ENCODE assay signal across 24 cellular contexts in the genomic region with DNA sequence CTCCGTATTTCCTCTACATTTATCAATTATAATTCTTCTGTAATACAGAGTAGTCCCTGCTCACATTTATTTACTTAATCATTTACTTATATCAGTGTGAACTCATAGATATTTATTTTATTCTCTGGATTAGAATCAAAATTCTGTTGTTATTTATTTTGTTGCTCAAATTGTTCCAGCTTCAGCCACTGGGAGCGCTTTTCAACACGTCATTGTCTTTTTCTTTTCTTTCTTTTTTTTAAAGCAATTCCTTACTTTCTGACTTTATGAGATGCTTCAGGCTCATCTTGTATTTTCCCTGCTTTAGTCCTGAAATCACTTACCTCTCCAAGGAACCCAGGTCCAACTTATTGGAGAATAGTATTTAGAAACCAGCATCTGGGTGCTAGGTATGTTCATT. TPM values are rescaled to one million over a fixed set of nuclear protein-coding genes. Genes with fewer than 3 reads are reported as not detected.
DNase-seq lines count a peak whose midpoint lies in the region; ATAC-seq and TF ChIP-seq lines count a peak whose summit lies in the region.
"Had no signal": no experiment of that assay in that cellular context is flagged by ENCODE, and none has a peak within 500 bp of the region (broad histone marks: within the 10 kb centered on the region; RNA-seq: fewer than 3 reads in every experiment).

No MANE protein-coding gene starts in this region.

- in situ Hi-C loops in GM13976 (cut with MboI; ENCODE audit: low sequenced_read_pairs, unreplicated experiment) = no loop called here

- no peak overlapping the region for H3K4me3 Mint-ChIP-seq in HFFc6
- H3K4me3 Mint-ChIP-seq: activated CD4-positive, alpha-beta T cell treated with anti-CD3 and anti-CD28 coated beads, Interleukin-2, amount 10 ng/mL, durations not matched to agents 24 days and 14 days; activated naive CD4-positive, alpha-beta T cell treated with anti-CD3 and anti-CD28 coated beads, Interleukin-2, amount 10 ng/mL, durations not matched to agents 7 days and 5 days; dendritic cell treated with granulocyte-macrophage colony-stimulating factor and Interleukin-4, amounts not matched to agents 40 ng/mL and 50 ng/mL, for 4 days; naive B cell; stimulated activated memory B cell treated with anti-CD40 and anti-IgM and Interleukin-4, amounts not matched to agents 10 μg/mL and 1 μg/mL and 100 μg/mL, for 72 hours; T-helper 2 cell treated with Interferon-gamma antibody and Interleukin-4, amounts not matched to agents 5 μg/mL and 100 μg/mL, for 36 hours had no signal

- H3K36me3 ChIP-seq in tibial artery = no peaks in the 10 kb centered on the region
- H3K36me3 ChIP-seq: spleen, suprapubic skin had no signal

- intact Hi-C loops in tibial artery (cut with DNase I; ENCODE audit: low total_unique reads) (no loop called here), left ventricle myocardium superior (cut with micrococcal nuclease) (no loop called here)

- H3K9me3 Mint-ChIP-seq in HFFc6 = no peaks in the 10 kb centered on the region
- H3K9me3 Mint-ChIP-seq: activated CD4-positive, alpha-beta T cell treated with anti-CD3 and anti-CD28 coated beads, Interleukin-2, amount 10 ng/mL, durations not matched to agents 24 days and 14 days; activated naive CD4-positive, alpha-beta T cell treated with anti-CD3 and anti-CD28 coated beads, Interleukin-2, amount 10 ng/mL, durations not matched to agents 7 days and 5 days; dendritic cell treated with granulocyte-macrophage colony-stimulating factor and Interleukin-4, amounts not matched to agents 40 ng/mL and 50 ng/mL, for 4 days; stimulated activated memory B cell treated with anti-CD40 and anti-IgM and Interleukin-4, amounts not matched to agents 10 μg/mL and 1 μg/mL and 100 μg/mL, for 72 hours; T-helper 2 cell treated with Interferon-gamma antibody and Interleukin-4, amounts not matched to agents 5 μg/mL and 100 μg/mL, for 36 hours had no signal

- H3K4me3 ChIP-seq in fibroblast of pulmonary artery (replicated peaks; ENCODE audit: low read depth, low read length) (no peak overlapping the region), tibial artery (no peak overlapping the region)
- H3K4me3 ChIP-seq: spleen, suprapubic skin had no signal

- TF ChIP-seq CTCF in HFFc6 (IDR thresholded peaks at IDR 0.05) = peak; percentile 59
- TF ChIP-seq CTCF in VCaP (conservative IDR thresholded peaks at IDR 0.05) = peak; percentile 52
- TF ChIP-seq CTCF in fibroblast of pulmonary artery (IDR thresholded peaks at IDR 0.05; ENCODE audit: low read length, missing control alignments) = peak; percentile 12
- no peak for TF ChIP-seq CTCF in tibial artery (IDR thresholded peaks at IDR 0.05)
- no peak for TF ChIP-seq CTCF in GM13976 (IDR thresholded peaks at IDR 0.05; ENCODE audit: borderline replicate concordance, control extremely low read depth, extremely low read depth, insufficient read depth, missing control alignments)

- no peaks in the 10 kb centered on the region for H3K27me3 ChIP-seq in tibial artery
- H3K27me3 ChIP-seq: spleen, suprapubic skin had no signal

- no peaks in the 10 kb centered on the region for H3K27me3 Mint-ChIP-seq in HFFc6 (ENCODE audit: insufficient read depth)
- H3K27me3 Mint-ChIP-seq: dendritic cell treated with granulocyte-macrophage colony-stimulating factor and Interleukin-4, amounts not matched to agents 40 ng/mL and 50 ng/mL, for 4 days; naive B cell; stimulated activated memory B cell treated with anti-CD40 and anti-IgM and Interleukin-4, amounts not matched to agents 10 μg/mL and 1 μg/mL and 100 μg/mL, for 72 hours had no signal

- no peaks in the 10 kb centered on the region for H3K36me3 Mint-ChIP-seq in HFFc6 (ENCODE audit: low read depth)
- H3K36me3 Mint-ChIP-seq: activated naive CD4-positive, alpha-beta T cell treated with anti-CD3 and anti-CD28 coated beads, Interleukin-2, amount 10 ng/mL, durations not matched to agents 7 days and 5 days had no signal

- no peaks in the 10 kb centered on the region for H3K4me1 ChIP-seq in tibial artery
- H3K4me1 ChIP-seq: spleen, suprapubic skin had no signal

- no peaks in the 10 kb centered on the region for H3K4me1 Mint-ChIP-seq in HFFc6 (ENCODE audit: low read depth)
- H3K4me1 Mint-ChIP-seq: activated CD4-positive, alpha-beta T cell treated with anti-CD3 and anti-CD28 coated beads, Interleukin-2, amount 10 ng/mL, durations not matched to agents 24 days and 14 days; naive B cell; stimulated activated memory B cell treated with anti-CD40 and anti-IgM and Interleukin-4, amounts not matched to agents 10 μg/mL and 1 μg/mL and 100 μg/mL, for 72 hours had no signal

- DNase-seq in HFFc6 = no peak
- no peak for DNase-seq in fibroblast of pulmonary artery (ENCODE audit: low read depth)
- no peak for DNase-seq in tibial artery
- no peak for DNase-seq in hypothalamus (lab: John Stamatoyannopoulos, UW)
- DNase-seq in left ventricle myocardium superior = no peak
- no peak for DNase-seq in GM13976 (ENCODE audit: low spot score)
- DNase-seq: activated CD4-positive, alpha-beta T cell treated with anti-CD3 and anti-CD28 coated beads, Interleukin-2, amount 10 ng/mL, durations not matched to agents 24 days and 14 days; activated naive CD4-positive, alpha-beta T cell treated with anti-CD3 and anti-CD28 coated beads, Interleukin-2, amount 10 ng/mL, durations not matched to agents 7 days and 5 days; amniotic stem cell; mesenchymal stem cell; naive B cell; NCI-H1048; NCI-H1930; NCI-H2227 treated with DMSO at 0.1 percent for 48 hours; NCI-H69; retina; spleen; stimulated activated CD4-positive, alpha-beta T cell treated with anti-CD3 and anti-CD28 coated beads, Interleukin-4, amount 100 ng/mL, for 1 hour had no signal

- H3K27ac ChIP-seq in VCaP (no peak overlapping the region), tibial artery (no peak overlapping the region)
- H3K27ac ChIP-seq: KMS-11, spleen, suprapubic skin had no signal

- no peak for ATAC-seq in left ventricle myocardium superior
- ATAC-seq: stimulated activated memory B cell treated with anti-CD40 and anti-IgM and Interleukin-4, amounts not matched to agents 10 μg/mL and 1 μg/mL and 100 μg/mL, for 72 hours had no signal

- H3K9me3 ChIP-seq in tibial artery = no peaks in the 10 kb centered on the region
- H3K9me3 ChIP-seq: suprapubic skin had no signal

- H3K27ac Mint-ChIP-seq in HFFc6 = no peak overlapping the region
- H3K27ac Mint-ChIP-seq: activated CD4-positive, alpha-beta T cell treated with anti-CD3 and anti-CD28 coated beads, Interleukin-2, amount 10 ng/mL, durations not matched to agents 24 days and 14 days; activated naive CD4-positive, alpha-beta T cell treated with anti-CD3 and anti-CD28 coated beads, Interleukin-2, amount 10 ng/mL, durations not matched to agents 7 days and 5 days; dendritic cell treated with granulocyte-macrophage colony-stimulating factor and Interleukin-4, amounts not matched to agents 40 ng/mL and 50 ng/mL, for 4 days; stimulated activated memory B cell treated with anti-CD40 and anti-IgM and Interleukin-4, amounts not matched to agents 10 μg/mL and 1 μg/mL and 100 μg/mL, for 72 hours; T-helper 2 cell treated with Interferon-gamma antibody and Interleukin-4, amounts not matched to agents 5 μg/mL and 100 μg/mL, for 36 hours had no signal

RNA-seq across cellular contexts. Expression of a gene that starts 53.4 kb away (rescaled TPM):
- total RNA-seq in HFFc6 (2021; fragmentation: NEBNext Ultra II Directional; extraction: Animal tissue kit (Norgen Biotek cat#: 25700)) = 10 to 100 TPM; 13.2 to 20.6 (median 17.7) TPM
- total RNA-seq in left ventricle myocardium superior = 8.4 TPM

Comparison
In these comparisons a context has a peak if more than half of its experiments do, and no peak if none do; other contexts are left out.
1. CTCF ChIP-seq: peak in HFFc6 (single experiment), VCaP (single experiment) and fibroblast of pulmonary artery (single experiment); none in tibial artery (0 of 2) and GM13976 (single experiment).